1 cellular context compared by ENCODE assay signal in genomic region chr6:63516186-63516944, GRCh38.
A peak's percentile ranks its signal among the peaks of the same experiment; 100 is the strongest.
TF ChIP-seq lines count a peak whose summit lies in the region.

No MANE protein-coding gene starts in this region.

TF ChIP-seq in HepG2, 621 proteins besides CTCF, POLR2A, EP300 and RAD21 (continued from another document and continues in another):
- TF ChIP-seq ZBTB34 (CRISPR knock-in tag; IDR thresholded peaks at IDR 0.05), result peak; percentile 98
- peak; percentile 91 for TF ChIP-seq BCL6 (CRISPR knock-in tag; IDR thresholded peaks at IDR 0.05)
- peak; percentile 64; the same call in 1 of the 2 replicates for TF ChIP-seq SNAPC2 (CRISPR knock-in tag; IDR thresholded peaks at IDR 0.05)
- no peak for TF ChIP-seq U2AF1 (optimal IDR thresholded peaks at IDR 0.05; ENCODE audit: low read depth, low read length)
- TF ChIP-seq PAXIP1 (CRISPR knock-in tag; conservative IDR thresholded peaks at IDR 0.05), result peak; percentile 97
- peak; percentile 97 for TF ChIP-seq RARA (CRISPR knock-in tag; IDR thresholded peaks at IDR 0.05)
- TF ChIP-seq THAP8 (CRISPR knock-in tag; IDR thresholded peaks at IDR 0.05; ENCODE audit: borderline replicate concordance), result no peak
- peak; percentile 77; the same call in 1 of the 2 replicates for TF ChIP-seq ESRRA (CRISPR knock-in tag; IDR thresholded peaks at IDR 0.05; ENCODE audit: low read depth)
- TF ChIP-seq ZNF441 (CRISPR knock-in tag; IDR thresholded peaks at IDR 0.05; ENCODE audit: borderline replicate concordance), result peak; percentile 69; the same call in 1 of the 2 replicates
- 0 out of 2 replicates have a peak, but pooled peaks have one; percentile 55 for TF ChIP-seq ZNF761 (CRISPR knock-in tag; conservative IDR thresholded peaks at IDR 0.05)
- TF ChIP-seq GTF2F1 (IDR thresholded peaks at IDR 0.05; ENCODE audit: low read length), result 0 out of 2 replicates have a peak, but pooled peaks have one; percentile 44
- TF ChIP-seq SCMH1 (CRISPR knock-in tag; IDR thresholded peaks at IDR 0.05; ENCODE audit: borderline replicate concordance), result no peak
- peak; percentile 96 for TF ChIP-seq AHDC1 (CRISPR knock-in tag; IDR thresholded peaks at IDR 0.05; ENCODE audit: borderline replicate concordance)
- peak; percentile 89 for TF ChIP-seq GFI1 (CRISPR knock-in tag; IDR thresholded peaks at IDR 0.05; ENCODE audit: borderline replicate concordance)
- peak; percentile 97 for TF ChIP-seq HMG20A (CRISPR knock-in tag; IDR thresholded peaks at IDR 0.05; ENCODE audit: borderline replicate concordance)
- peak; percentile 69 for TF ChIP-seq TBL1XR1 (IDR thresholded peaks at IDR 0.05; ENCODE audit: borderline replicate concordance, low read length, partially characterized antibody)
- peak; percentile 98 for TF ChIP-seq GATAD2A (CRISPR knock-in tag; IDR thresholded peaks at IDR 0.05)
- TF ChIP-seq HNF4A (CRISPR knock-in tag; IDR thresholded peaks at IDR 0.05), result peak; percentile 96
- TF ChIP-seq ZNF281 (CRISPR knock-in tag; IDR thresholded peaks at IDR 0.05; ENCODE audit: borderline replicate concordance), result no peak
- no peak for TF ChIP-seq ZNF205 (CRISPR knock-in tag; IDR thresholded peaks at IDR 0.05)
- TF ChIP-seq ZHX1 (CRISPR knock-in tag; IDR thresholded peaks at IDR 0.05; ENCODE audit: low read depth), result no peak; the same call in 1 of the 2 replicates
- TF ChIP-seq TP53 (CRISPR knock-in tag; conservative IDR thresholded peaks at IDR 0.05), result 0 out of 2 replicates have a peak, but pooled peaks have one; percentile 35
- TF ChIP-seq ZC3H4 (CRISPR knock-in tag; IDR thresholded peaks at IDR 0.05; ENCODE audit: borderline replicate concordance), result peak; percentile 84; the same call in 1 of the 2 replicates
- no peak for TF ChIP-seq KAT2B (IDR thresholded peaks at IDR 0.05; ENCODE audit: borderline replicate concordance, low read depth, low read length)
- no peak for TF ChIP-seq SP2 (CRISPR knock-in tag; IDR thresholded peaks at IDR 0.05)
- TF ChIP-seq TBX3 (IDR thresholded peaks at IDR 0.05; ENCODE audit: borderline replicate concordance), result peak; percentile 71; the same call in 1 of the 2 replicates
- TF ChIP-seq DDIT3 (CRISPR knock-in tag; IDR thresholded peaks at IDR 0.05), result no peak
- peak; percentile 51; the same call in 1 of the 2 replicates for TF ChIP-seq REPIN1 (CRISPR knock-in tag; IDR thresholded peaks at IDR 0.05; ENCODE audit: borderline replicate concordance, low read depth)
- TF ChIP-seq ZNF296 (CRISPR knock-in tag; conservative IDR thresholded peaks at IDR 0.05), result no peak
- no peak for TF ChIP-seq HBP1 (CRISPR knock-in tag; IDR thresholded peaks at IDR 0.05; ENCODE audit: low read depth)
- no peak for TF ChIP-seq ZBTB26 (CRISPR knock-in tag; IDR thresholded peaks at IDR 0.05; ENCODE audit: borderline replicate concordance)
- no peak for TF ChIP-seq NPAS2 (CRISPR knock-in tag; IDR thresholded peaks at IDR 0.05; ENCODE audit: borderline replicate concordance)
- peak; percentile 91 for TF ChIP-seq ZNF331 (CRISPR knock-in tag; IDR thresholded peaks at IDR 0.05)
- TF ChIP-seq ZNF543 (CRISPR knock-in tag; IDR thresholded peaks at IDR 0.05), result no peak
